ENCODE assay signal across 8 cellular contexts in genomic region chr2:12177052-12177994, GRCh38.
DNase-seq lines count a peak whose midpoint lies in the region; ATAC-seq, FAIRE-seq and TF ChIP-seq lines count a peak whose summit lies in the region.

No MANE protein-coding gene starts in this region.

- H3K27ac Mint-ChIP-seq in activated CD4-positive, alpha-beta T cell treated with anti-CD3 and anti-CD28 coated beads for 36 hours, result no peak overlapping the region
- H3K27ac Mint-ChIP-seq in activated CD4-positive, alpha-beta memory T cell treated with anti-CD3 and anti-CD28 coated beads for 36 hours, result peak overlapping the region; percentile 10
- H3K27ac Mint-ChIP-seq in stimulated activated effector memory CD8-positive, alpha-beta T cell treated with anti-CD3 and anti-CD28 coated beads, Interleukin-12 subunit alpha, Interleukin-12 subunit beta, amount 100 ng/mL, for 72 hours, result no peak overlapping the region

- ATAC-seq in activated CD4-positive, alpha-beta T cell treated with anti-CD3 and anti-CD28 coated beads for 36 hours, result peak; percentile 75
- ATAC-seq in left ventricle myocardium superior, result peak; percentile 82
- ATAC-seq in stimulated activated effector memory CD8-positive, alpha-beta T cell treated with anti-CD3 and anti-CD28 coated beads, Interleukin-12 subunit alpha, Interleukin-12 subunit beta, amount 100 ng/mL, for 72 hours, result peak; percentile 91

- DNase-seq in activated CD4-positive, alpha-beta T cell treated with anti-CD3 and anti-CD28 coated beads for 36 hours, result peak; percentile 33
- DNase-seq in activated CD4-positive, alpha-beta T cell treated with anti-CD3 and anti-CD28 coated beads for 1 hour, result no peak
- DNase-seq in H54 (ENCODE audit: insufficient read length, low spot score) (peak; percentile 64), Kasumi-1 (lab: John Stamatoyannopoulos, UW) (peak; percentile 74 to 82), left ventricle myocardium superior (peak; percentile 50), NCI-H1417 treated with DMSO at 0.1 percent for 48 hours (lab: John Stamatoyannopoulos, UW) (no peak)
- peak; percentile 49 for DNase-seq in activated CD4-positive, alpha-beta memory T cell treated with anti-CD3 and anti-CD28 coated beads for 36 hours
- DNase-seq in stimulated activated effector memory CD8-positive, alpha-beta T cell treated with anti-CD3 and anti-CD28 coated beads, Interleukin-12 subunit alpha, Interleukin-12 subunit beta, amount 100 ng/mL, for 72 hours (ENCODE audit: low spot score in 2 of 2), result no peak

- POLR2A ChIA-PET in activated CD4-positive, alpha-beta T cell treated with anti-CD3 and anti-CD28 coated beads for 36 hours (lab: Charles Lee), result interaction anchor here (0.7 kb wide), 1 partner anchor 511 kb away, joined by 4 read pairs; no protein-coding TSS in a partner anchor
- POLR2A ChIA-PET in activated CD4-positive, alpha-beta memory T cell treated with anti-CD3 and anti-CD28 coated beads for 36 hours (lab: Charles Lee), result no interaction called here

- H3K36me3 Mint-ChIP-seq in activated CD4-positive, alpha-beta T cell treated with anti-CD3 and anti-CD28 coated beads for 36 hours (ENCODE audit: low read depth), result no peaks in the 10 kb centered on the region
- no peaks in the 10 kb centered on the region for H3K36me3 Mint-ChIP-seq in activated CD4-positive, alpha-beta memory T cell treated with anti-CD3 and anti-CD28 coated beads for 36 hours
- no peaks in the 10 kb centered on the region for H3K36me3 Mint-ChIP-seq in stimulated activated effector memory CD8-positive, alpha-beta T cell treated with anti-CD3 and anti-CD28 coated beads, Interleukin-12 subunit alpha, Interleukin-12 subunit beta, amount 100 ng/mL, for 72 hours

- H3K4me1 Mint-ChIP-seq in activated CD4-positive, alpha-beta T cell treated with anti-CD3 and anti-CD28 coated beads for 36 hours, result peaks cover 37% of the 10 kb centered on the region
- H3K4me1 Mint-ChIP-seq in activated CD4-positive, alpha-beta memory T cell treated with anti-CD3 and anti-CD28 coated beads for 36 hours (ENCODE audit: low read depth), result peaks cover 36% of the 10 kb centered on the region
- peaks cover 32% of the 10 kb centered on the region for H3K4me1 Mint-ChIP-seq in stimulated activated effector memory CD8-positive, alpha-beta T cell treated with anti-CD3 and anti-CD28 coated beads, Interleukin-12 subunit alpha, Interleukin-12 subunit beta, amount 100 ng/mL, for 72 hours

- no peaks in the 10 kb centered on the region for H3K27me3 Mint-ChIP-seq in activated CD4-positive, alpha-beta T cell treated with anti-CD3 and anti-CD28 coated beads for 36 hours
- no peaks in the 10 kb centered on the region for H3K27me3 Mint-ChIP-seq in activated CD4-positive, alpha-beta memory T cell treated with anti-CD3 and anti-CD28 coated beads for 36 hours

- no peak for TF ChIP-seq POLR2A in H54 (IDR thresholded peaks at IDR 0.05; ENCODE audit: low read depth, low read length)

- no peak overlapping the region for H3K4me3 Mint-ChIP-seq in activated CD4-positive, alpha-beta T cell treated with anti-CD3 and anti-CD28 coated beads for 36 hours
- no peak overlapping the region for H3K4me3 Mint-ChIP-seq in activated CD4-positive, alpha-beta memory T cell treated with anti-CD3 and anti-CD28 coated beads for 36 hours
- peak overlapping the region; percentile 23 for H3K4me3 Mint-ChIP-seq in stimulated activated effector memory CD8-positive, alpha-beta T cell treated with anti-CD3 and anti-CD28 coated beads, Interleukin-12 subunit alpha, Interleukin-12 subunit beta, amount 100 ng/mL, for 72 hours

- CTCF ChIA-PET in activated CD4-positive, alpha-beta T cell treated with anti-CD3 and anti-CD28 coated beads for 36 hours (lab: Charles Lee), result interaction anchor here (0.6 to 1.2 kb wide), 3 partner anchors 336 to 355 kb away, joined by 3 to 4 read pairs (median 3); no protein-coding TSS in a partner anchor
- CTCF ChIA-PET in activated CD4-positive, alpha-beta memory T cell treated with anti-CD3 and anti-CD28 coated beads for 36 hours (lab: Charles Lee), result interaction anchor here (0.7 kb wide), 1 partner anchor 830 kb away, joined by 3 read pairs; no protein-coding TSS in a partner anchor

- no peaks in the 10 kb centered on the region for H3K9me3 Mint-ChIP-seq in activated CD4-positive, alpha-beta T cell treated with anti-CD3 and anti-CD28 coated beads for 36 hours (ENCODE audit: low read depth)
- no peaks in the 10 kb centered on the region for H3K9me3 Mint-ChIP-seq in activated CD4-positive, alpha-beta memory T cell treated with anti-CD3 and anti-CD28 coated beads for 36 hours
- no peaks in the 10 kb centered on the region for H3K9me3 Mint-ChIP-seq in stimulated activated effector memory CD8-positive, alpha-beta T cell treated with anti-CD3 and anti-CD28 coated beads, Interleukin-12 subunit alpha, Interleukin-12 subunit beta, amount 100 ng/mL, for 72 hours

- peak; percentile 85 for FAIRE-seq in H54 (lab: Jason Lieb, UNC)

- intact Hi-C loops in activated CD4-positive, alpha-beta T cell treated with anti-CD3 and anti-CD28 coated beads for 36 hours (cut with DNase I, micrococcal nuclease), result loop anchor here in 1 of 2 experiments (10.0 kb wide), 1 partner anchor 537 kb away; the partner anchor contains the start of gene TRIB2
- intact Hi-C loops in activated CD4-positive, alpha-beta memory T cell treated with anti-CD3 and anti-CD28 coated beads for 36 hours (cut with micrococcal nuclease), result loop anchor here (5.0 kb wide), 2 partner anchors 95 to 115 kb away; no protein-coding TSS in a partner anchor
- intact Hi-C loops in left ventricle myocardium superior (cut with micrococcal nuclease), result no loop called here

Comparison
In these comparisons a context has a peak if more than half of its experiments do, and no peak if none do; other contexts are left out.
1. DNase-seq: peak in activated CD4-positive, alpha-beta T cell treated with anti-CD3 and anti-CD28 coated beads for 36 hours (single experiment), H54 (single experiment), Kasumi-1 (2 of 2), activated CD4-positive, alpha-beta memory T cell treated with anti-CD3 and anti-CD28 coated beads for 36 hours (single experiment) and left ventricle myocardium superior (single experiment); none in activated CD4-positive, alpha-beta T cell treated with anti-CD3 and anti-CD28 coated beads for 1 hour (single experiment), stimulated activated effector memory CD8-positive, alpha-beta T cell treated with anti-CD3 and anti-CD28 coated beads, Interleukin-12 subunit alpha, Interleukin-12 subunit beta, amount 100 ng/mL, for 72 hours (0 of 2) and NCI-H1417 treated with DMSO at 0.1 percent for 48 hours (single experiment).
2. Peak in every context shown above with its lines, with median percentiles within 50 percentile points of each other: ATAC-seq.